Comparison of ENCODE assay signal across 16 cellular contexts in genomic region chr15:78453447-78453846, GRCh38. TPM values are rescaled to one million over a fixed set of nuclear protein-coding genes. Genes with fewer than 3 reads are reported as not detected.
DNase-seq lines count a peak whose midpoint lies in the region; ATAC-seq and TF ChIP-seq lines count a peak whose summit lies in the region.
"Had no signal": no experiment of that assay in that cellular context is flagged by ENCODE, and none has a peak within 500 bp of the region (broad histone marks: within the 10 kb centered on the region; RNA-seq: fewer than 3 reads in every experiment).

No MANE protein-coding gene starts in this region.

- POLR2A ChIA-PET in T-cell (lab: Charles Lee) (no interaction called here), GM10248 (lab: Yijun Ruan, JAX) (no interaction called here)

- in situ Hi-C loops in KBM-7 (cut with MboI; ENCODE audit: low pct_unique_long_range_greater_than_20kb, low sequenced_read_pairs): no loop called here

- TF ChIP-seq CTCF in CD14-positive monocyte (IDR thresholded peaks at IDR 0.05) (no peak), GM10248 (IDR thresholded peaks at IDR 0.05; ENCODE audit: control extremely low read depth, extremely low read depth, low read depth, missing control alignments) (no peak)

- H3K4me1 Mint-ChIP-seq in CD14-positive monocyte (peaks cover 63% of the 10 kb centered on the region), T-cell (peaks cover 82 to 88% (median 82%) of the 10 kb centered on the region in 3 donors), memory B cell (peaks cover 46% of the 10 kb centered on the region)

- peak overlapping the region; percentile 10 to 86 (median 74) for H3K27ac Mint-ChIP-seq in CD14-positive monocyte
- peak overlapping the region; percentile 38 to 59 for H3K27ac Mint-ChIP-seq in T-cell
- peak overlapping the region; percentile 22 for H3K27ac Mint-ChIP-seq in memory B cell
- H3K27ac Mint-ChIP-seq: activated CD4-positive, alpha-beta memory T cell treated with anti-CD3 and anti-CD28 coated beads for 36 hours; activated naive CD4-positive, alpha-beta T cell treated with anti-CD3 and anti-CD28 coated beads for 36 hours had no signal

- H3K27me3 Mint-ChIP-seq in CD14-positive monocyte (ENCODE audit: low read depth in 3 of 3) (peaks cover 0 to 1% (median 0%) of the 10 kb centered on the region in 3 donors), T-cell (no peaks in the 10 kb centered on the region), memory B cell (no peaks in the 10 kb centered on the region)
- H3K27me3 Mint-ChIP-seq: activated CD4-positive, alpha-beta memory T cell treated with anti-CD3 and anti-CD28 coated beads for 36 hours had no signal

- ATAC-seq in T-cell (replicated peaks in 1 of 4): no peak
- ATAC-seq in memory B cell (ENCODE audit: low read depth): peak; percentile 41
- ATAC-seq in GM19397 (IDR thresholded peaks at IDR 0.05; ENCODE audit: unreplicated experiment): no peak
- no peak for ATAC-seq in HG03469 (IDR thresholded peaks at IDR 0.05; ENCODE audit: unreplicated experiment)
- ATAC-seq: psoas muscle; stimulated activated naive CD8-positive, alpha-beta T cell treated with anti-CD3 and anti-CD28 coated beads, Interleukin-15, Interleukin-2, amounts not matched to agents 100 U/mL and 50 U/mL, for 24 hours had no signal

- DNase-seq in CD14-positive monocyte (ENCODE audit: low spot score) (peak; percentile 48), KBM-7 (peak; percentile 75), T-cell (no peak), memory B cell (ENCODE audit: low spot score in 2 of 2) (no peak), GM10248 (ENCODE audit: extremely low spot score) (no peak), amniotic stem cell (lab: John Stamatoyannopoulos, UW) (no peak)
- DNase-seq: activated CD4-positive, alpha-beta memory T cell treated with anti-CD3 and anti-CD28 coated beads for 36 hours; activated naive CD4-positive, alpha-beta T cell treated with anti-CD3 and anti-CD28 coated beads for 36 hours; C1 segment of cervical spinal cord; IMR-90; mesendoderm; NCI-H2029 treated with DMSO at 0.1 percent for 48 hours; psoas muscle; stimulated activated naive CD8-positive, alpha-beta T cell treated with anti-CD3 and anti-CD28 coated beads, Interleukin-15, Interleukin-2, amounts not matched to agents 100 U/mL and 50 U/mL, for 24 hours had no signal

- H3K9me3 Mint-ChIP-seq in CD14-positive monocyte: peaks cover 0 to 2% (median 0%) of the 10 kb centered on the region in 7 donors
- no peaks in the 10 kb centered on the region for H3K9me3 Mint-ChIP-seq in T-cell
- peaks cover 1% of the 10 kb centered on the region for H3K9me3 Mint-ChIP-seq in memory B cell
- H3K9me3 Mint-ChIP-seq: activated CD4-positive, alpha-beta memory T cell treated with anti-CD3 and anti-CD28 coated beads for 36 hours; activated naive CD4-positive, alpha-beta T cell treated with anti-CD3 and anti-CD28 coated beads for 36 hours had no signal

- intact Hi-C loops in CD14-positive monocyte (cut with micrococcal nuclease): no loop called here

- CTCF ChIA-PET in T-cell (lab: Charles Lee) (no interaction called here), GM10248 (lab: Yijun Ruan, JAX) (interaction anchor here (1.0 to 2.1 kb wide), 3 partner anchors 11 to 19 kb away, joined by 3 to 6 read pairs (median 5); partner anchors contain the start of gene IREB2)

- peaks cover 6 to 16% of the 10 kb centered on the region in 2 donors for H3K36me3 Mint-ChIP-seq in CD14-positive monocyte
- H3K36me3 Mint-ChIP-seq in T-cell: peaks cover 10% of the 10 kb centered on the region
- H3K36me3 Mint-ChIP-seq in memory B cell: peaks cover 14% of the 10 kb centered on the region
- H3K36me3 Mint-ChIP-seq: activated CD4-positive, alpha-beta memory T cell treated with anti-CD3 and anti-CD28 coated beads for 36 hours had no signal

- H3K4me3 Mint-ChIP-seq in CD14-positive monocyte (peak overlapping the region; percentile 47 to 89), T-cell (peak overlapping the region in 1 of 3 donors; percentile 12), memory B cell (peak overlapping the region; percentile 2)
- H3K4me3 Mint-ChIP-seq: activated CD4-positive, alpha-beta memory T cell treated with anti-CD3 and anti-CD28 coated beads for 36 hours; activated naive CD4-positive, alpha-beta T cell treated with anti-CD3 and anti-CD28 coated beads for 36 hours had no signal

RNA-seq across cellular contexts. Expression of gene IREB2, which starts 15.4 kb away (rescaled TPM):
- 10 to 100 TPM; 11.7 to 16.7 TPM for polyA plus RNA-seq in CD14-positive monocyte
- 10 to 100 TPM; 58.7 to 71.5 (median 65.1) TPM for total RNA-seq in T-cell

RNA-seq across cellular contexts. Expression of gene HYKK, which starts 53.9 kb away (rescaled TPM):
- polyA plus RNA-seq in CD14-positive monocyte: not detected
- 1 to 10 TPM; 1.7 to 4.6 (median 4.0) TPM for total RNA-seq in T-cell

Comparison
In these comparisons a context has a peak if more than half of its experiments do, and no peak if none do; other contexts are left out.
1. DNase-seq: peak in CD14-positive monocyte (single experiment) and KBM-7 (single experiment); none in T-cell (0 of 34), memory B cell (0 of 2), GM10248 (single experiment) and amniotic stem cell (single experiment).
2. H3K27ac Mint-ChIP-seq: peak in every context shown above with its lines; median percentile 74 in CD14-positive monocyte; 48 in T-cell; 22 in memory B cell.